Comparison of ENCODE assay signal across 33 cellular contexts in the genomic region with DNA sequence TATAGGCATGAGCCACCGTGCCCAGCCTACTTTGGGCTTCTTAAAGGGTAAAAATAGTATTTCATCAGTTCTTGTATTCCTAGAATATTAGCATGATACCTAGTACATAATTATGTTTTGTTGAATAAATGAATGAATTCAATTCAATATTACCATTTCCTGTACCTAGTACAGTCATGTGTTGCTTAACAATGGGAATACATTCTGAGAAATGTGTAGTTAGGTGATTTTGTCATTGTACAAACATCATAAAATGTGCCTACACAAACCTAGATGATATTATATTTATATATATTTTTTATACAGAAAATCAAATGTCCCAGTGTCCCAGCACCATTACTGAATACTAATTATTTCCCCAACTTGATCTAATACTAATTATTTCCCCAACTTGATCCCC.
"Had no signal": no experiment of that assay in that cellular context is flagged by ENCODE, and none has a peak within 500 bp of the region (broad histone marks: within the 10 kb centered on the region; RNA-seq: fewer than 3 reads in every experiment).

No MANE protein-coding gene starts in this region.

- ATAC-seq: activated CD4-positive, CD25-positive, alpha-beta regulatory T cell treated with anti-CD3 and anti-CD28 coated beads, Interleukin-2, amount 50 U/mL, for 24 hours; activated CD8-positive, alpha-beta T cell treated with anti-CD3 and anti-CD28 coated beads for 36 hours; activated T-cell treated with anti-CD3 and anti-CD28 coated beads, Interleukin-2, amount 50 U/mL, for 4 hours; activated T-helper 17 cell treated with anti-CD3 and anti-CD28 coated beads, Interleukin-2, amount 50 U/mL, for 72 hours; gastroesophageal sphincter; heart right ventricle; T-helper 17 cell had no signal

- H3K36me3 ChIP-seq: breast epithelium, WERI-Rb-1 had no signal

- DNase-seq: activated B cell treated with CpG ODN at 0.5 μM for 24 hours; activated CD4-positive, alpha-beta T cell treated with anti-CD3 and anti-CD28 coated beads for 48 hours; activated CD4-positive, alpha-beta T cell treated with anti-CD3 and anti-CD28 coated beads, Interleukin-2, amount 50 U/mL, for 1 hour; activated CD4-positive, alpha-beta T cell treated with anti-CD3 and anti-CD28 coated beads, Interleukin-2, amount 50 U/mL, for 48 hours; activated CD8-positive, alpha-beta memory T cell treated with anti-CD3 and anti-CD28 coated beads for 24 hours; activated CD8-positive, alpha-beta T cell treated with anti-CD3 and anti-CD28 coated beads for 36 hours; activated effector memory CD4-positive, alpha-beta T cell treated with Interleukin-2 at 50 U/mL for 16 hours; activated gamma-delta T cell treated with Interleukin-2 at 50 U/mL for 16 hours; activated naive CD4-positive, alpha-beta T cell treated with anti-CD3 and anti-CD28 coated beads for 36 hours; activated naive CD8-positive, alpha-beta T cell treated with anti-CD3 and anti-CD28 coated beads, Interleukin-2, amount 10 ng/mL, durations not matched to agents 7 days and 5 days; activated T-cell treated with anti-CD3 and anti-CD28 coated beads, Interleukin-2, amount 50 U/mL, for 4 hours; cortex of kidney; dorsolateral prefrontal cortex; effector memory CD4-positive, alpha-beta T cell; endodermal cell; esophagus squamous epithelium; foreskin melanocyte; heart right ventricle; T-helper 1 cell; T-helper 17 cell; T1000; WERI-Rb-1 had no signal

- H3K4me2 ChIP-seq: hepatocyte had no signal

- H3K27ac Mint-ChIP-seq: activated B cell treated with CpG ODN at 0.5 μM for 24 hours; activated CD8-positive, alpha-beta T cell treated with anti-CD3 and anti-CD28 coated beads for 36 hours; activated naive CD4-positive, alpha-beta T cell treated with anti-CD3 and anti-CD28 coated beads for 36 hours; activated naive CD4-positive, alpha-beta T cell treated with anti-CD3 and anti-CD28 coated beads, Interleukin-2, amount 50 U/mL, for 24 hours; activated naive CD8-positive, alpha-beta T cell treated with anti-CD3 and anti-CD28 coated beads, Interleukin-2, amount 10 ng/mL, durations not matched to agents 7 days and 5 days; activated T-helper 17 cell treated with anti-CD3 and anti-CD28 coated beads, Interleukin-2, amount 50 U/mL, for 72 hours; brain; endodermal cell; T-helper 17 cell; T-helper 2 cell treated with Interferon-gamma antibody and Interleukin-4, amounts not matched to agents 5 μg/mL and 100 μg/mL, for 36 hours had no signal

- H3K79me2 ChIP-seq: hepatocyte had no signal

- H3K4me1 ChIP-seq: ascending aorta, breast epithelium, gastroesophageal sphincter had no signal

- H3K9me3 ChIP-seq: ascending aorta, breast epithelium, esophagus squamous epithelium, gastroesophageal sphincter, heart right ventricle had no signal

- H3K4me3 Mint-ChIP-seq: activated B cell treated with CpG ODN at 0.5 μM for 24 hours; activated CD8-positive, alpha-beta T cell treated with anti-CD3 and anti-CD28 coated beads for 36 hours; activated naive CD4-positive, alpha-beta T cell treated with anti-CD3 and anti-CD28 coated beads for 36 hours; activated naive CD4-positive, alpha-beta T cell treated with anti-CD3 and anti-CD28 coated beads, Interleukin-2, amount 50 U/mL, for 24 hours; activated naive CD8-positive, alpha-beta T cell treated with anti-CD3 and anti-CD28 coated beads, Interleukin-2, amount 10 ng/mL, durations not matched to agents 7 days and 5 days; activated T-cell treated with anti-CD3 and anti-CD28 coated beads, Interleukin-2, amount 50 U/mL, for 4 hours; activated T-helper 17 cell treated with anti-CD3 and anti-CD28 coated beads, Interleukin-2, amount 50 U/mL, for 72 hours; brain; central memory CD8-positive, alpha-beta T cell; endodermal cell; T-helper 17 cell; T-helper 2 cell treated with Interferon-gamma antibody and Interleukin-4, amounts not matched to agents 5 μg/mL and 100 μg/mL, for 36 hours had no signal

- H3K27me3 Mint-ChIP-seq: activated B cell treated with CpG ODN at 0.5 μM for 24 hours; activated CD8-positive, alpha-beta T cell treated with anti-CD3 and anti-CD28 coated beads for 36 hours; activated naive CD4-positive, alpha-beta T cell treated with anti-CD3 and anti-CD28 coated beads, Interleukin-2, amount 50 U/mL, for 24 hours; activated naive CD8-positive, alpha-beta T cell treated with anti-CD3 and anti-CD28 coated beads, Interleukin-2, amount 10 ng/mL, durations not matched to agents 7 days and 5 days; activated T-helper 17 cell treated with anti-CD3 and anti-CD28 coated beads, Interleukin-2, amount 50 U/mL, for 72 hours; brain; central memory CD8-positive, alpha-beta T cell; T-helper 17 cell had no signal

- FAIRE-seq: colon had no signal

- H3K27me3 ChIP-seq: ascending aorta, breast epithelium, dorsolateral prefrontal cortex, esophagus squamous epithelium, gastroesophageal sphincter, heart right ventricle, hepatocyte had no signal

- H3K27ac ChIP-seq: ascending aorta, breast epithelium, esophagus squamous epithelium, gastroesophageal sphincter, heart right ventricle, hepatocyte, WERI-Rb-1 had no signal

- H3K4me1 Mint-ChIP-seq: activated B cell treated with CpG ODN at 0.5 μM for 24 hours; activated naive CD4-positive, alpha-beta T cell treated with anti-CD3 and anti-CD28 coated beads, Interleukin-2, amount 50 U/mL, for 24 hours; activated naive CD8-positive, alpha-beta T cell treated with anti-CD3 and anti-CD28 coated beads, Interleukin-2, amount 10 ng/mL, durations not matched to agents 7 days and 5 days; central memory CD8-positive, alpha-beta T cell; T-helper 17 cell had no signal

- H2AFZ ChIP-seq: hepatocyte had no signal

- H3K4me3 ChIP-seq: ascending aorta, breast epithelium, dorsolateral prefrontal cortex, esophagus squamous epithelium, gastroesophageal sphincter, heart right ventricle, hepatocyte had no signal

- H3K9me3 Mint-ChIP-seq: activated B cell treated with CpG ODN at 0.5 μM for 24 hours; activated CD8-positive, alpha-beta T cell treated with anti-CD3 and anti-CD28 coated beads for 36 hours; activated naive CD4-positive, alpha-beta T cell treated with anti-CD3 and anti-CD28 coated beads for 36 hours; activated naive CD4-positive, alpha-beta T cell treated with anti-CD3 and anti-CD28 coated beads, Interleukin-2, amount 50 U/mL, for 24 hours; activated naive CD8-positive, alpha-beta T cell treated with anti-CD3 and anti-CD28 coated beads, Interleukin-2, amount 10 ng/mL, durations not matched to agents 7 days and 5 days; activated T-cell treated with anti-CD3 and anti-CD28 coated beads, Interleukin-2, amount 50 U/mL, for 4 hours; activated T-helper 17 cell treated with anti-CD3 and anti-CD28 coated beads, Interleukin-2, amount 50 U/mL, for 72 hours; brain; central memory CD8-positive, alpha-beta T cell; endodermal cell; T-helper 2 cell treated with Interferon-gamma antibody and Interleukin-4, amounts not matched to agents 5 μg/mL and 100 μg/mL, for 36 hours had no signal
